In genomic region chr9:129626079-129626943, GRCh38 we compare ENCODE assay signal across 1 cellular context.
A peak's percentile ranks its signal among the peaks of the same experiment; 100 is the strongest.
TF ChIP-seq lines count a peak whose summit lies in the region.

Gene NTMT1 (plus strand): TSS chr9:129626163. CDS start chr9:129632704, 6,541 bp downstream.

TF ChIP-seq in K562, 482 proteins besides CTCF, POLR2A, EP300 and RAD21 (continued from another document and continues in another):
- TF ChIP-seq ZNF609 (CRISPR knock-in tag; IDR thresholded peaks at IDR 0.05; ENCODE audit: borderline replicate concordance) (no peak), ARHGAP35 (IDR thresholded peaks at IDR 0.05; ENCODE audit: partially characterized antibody) (no peak), ZBTB8A (IDR thresholded peaks at IDR 0.05; ENCODE audit: partially characterized antibody) (no peak), EWSR1 (IDR thresholded peaks at IDR 0.05; ENCODE audit: borderline replicate concordance, low read depth, partially characterized antibody) (no peak), ZNF134 (CRISPR knock-in tag; conservative IDR thresholded peaks at IDR 0.05) (no peak), MIER1 (IDR thresholded peaks at IDR 0.05; ENCODE audit: low read depth) (no peak), ILK (tag; IDR thresholded peaks at IDR 0.05; ENCODE audit: borderline replicate concordance, low read depth) (no peak), ZNF766 (CRISPR knock-in tag; conservative IDR thresholded peaks at IDR 0.05) (no peak; the same call in 1 of the 2 replicates), ESRRB (CRISPR knock-in tag; IDR thresholded peaks at IDR 0.05; ENCODE audit: borderline replicate concordance) (no peak), CXXC5 (CRISPR knock-in tag; IDR thresholded peaks at IDR 0.05) (peak; percentile 93), TAF1 (IDR thresholded peaks at IDR 0.05; ENCODE audit: control insufficient read depth, extremely low read depth, insufficient read depth, low read length, severe bottlenecking) (peak; percentile 70), ILF3 (IDR thresholded peaks at IDR 0.05; ENCODE audit: borderline replicate concordance) (no peak; the same call in 1 of the 2 replicates), ZNF318 (IDR thresholded peaks at IDR 0.05; ENCODE audit: borderline replicate concordance in 1 of 2, low read depth in 1 of 2) (no peak), CHD1 (IDR thresholded peaks at IDR 0.05; ENCODE audit: low read length) (peak; percentile 71), DDX20 (tag; IDR thresholded peaks at IDR 0.05; ENCODE audit: low read depth) (no peak), ZNF785 (CRISPR knock-in tag; IDR thresholded peaks at IDR 0.05) (no peak), CBX8 (IDR thresholded peaks at IDR 0.05; ENCODE audit: borderline replicate concordance, extremely low read depth, low read depth, low read length, poor library complexity, severe bottlenecking) (no peak), KLF16 (IDR thresholded peaks at IDR 0.05) (no peak), BCOR (IDR thresholded peaks at IDR 0.05) (peak; percentile 51), ZNF395 (CRISPR knock-in tag; IDR thresholded peaks at IDR 0.05) (peak; percentile 93), ZNF76 (CRISPR knock-in tag; IDR thresholded peaks at IDR 0.05; ENCODE audit: borderline replicate concordance) (peak; percentile 65; the same call in 1 of the 2 replicates), MCM2 (IDR thresholded peaks at IDR 0.05; ENCODE audit: low read depth) (no peak), POLR2H (tag; IDR thresholded peaks at IDR 0.05; ENCODE audit: low read depth) (peak; percentile 63; the same call in 1 of the 2 replicates), GTF2B (IDR thresholded peaks at IDR 0.05; ENCODE audit: extremely low read depth, insufficient read length) (no peak), CGGBP1 (CRISPR knock-in tag; IDR thresholded peaks at IDR 0.05) (no peak), ZNF644 (tag; IDR thresholded peaks at IDR 0.05; ENCODE audit: low read depth) (0 out of 2 replicates have a peak, but pooled peaks have one; percentile 63), NR2F6 (CRISPR knock-in tag; IDR thresholded peaks at IDR 0.05) (no peak), TSHZ1 (CRISPR knock-in tag; IDR thresholded peaks at IDR 0.05) (no peak), GATAD2B (IDR thresholded peaks at IDR 0.05; ENCODE audit: borderline replicate concordance) (no peak), HDGF (IDR thresholded peaks at IDR 0.05) (no peak), ZKSCAN8 (CRISPR knock-in tag; IDR thresholded peaks at IDR 0.05) (no peak), PKNOX1 (IDR thresholded peaks at IDR 0.05) (0 out of 2 replicates have a peak, but pooled peaks have one; percentile 29)
- TF ChIP-seq, protein P1, sequence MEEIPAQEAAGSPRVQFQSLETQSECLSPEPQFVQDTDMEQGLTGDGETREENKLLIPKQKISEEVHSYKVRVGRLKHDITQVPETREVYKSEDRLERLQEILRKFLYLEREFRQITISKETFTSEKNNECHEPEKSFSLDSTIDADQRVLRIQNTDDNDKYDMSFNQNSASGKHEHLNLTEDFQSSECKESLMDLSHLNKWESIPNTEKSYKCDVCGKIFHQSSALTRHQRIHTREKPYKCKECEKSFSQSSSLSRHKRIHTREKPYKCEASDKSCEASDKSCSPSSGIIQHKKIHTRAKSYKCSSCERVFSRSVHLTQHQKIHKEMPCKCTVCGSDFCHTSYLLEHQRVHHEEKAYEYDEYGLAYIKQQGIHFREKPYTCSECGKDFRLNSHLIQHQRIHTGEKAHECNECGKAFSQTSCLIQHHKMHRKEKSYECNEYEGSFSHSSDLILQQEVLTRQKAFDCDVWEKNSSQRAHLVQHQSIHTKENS (CRISPR knock-in tag; IDR thresholded peaks at IDR 0.05) = no peak
- TF ChIP-seq, protein P2, sequence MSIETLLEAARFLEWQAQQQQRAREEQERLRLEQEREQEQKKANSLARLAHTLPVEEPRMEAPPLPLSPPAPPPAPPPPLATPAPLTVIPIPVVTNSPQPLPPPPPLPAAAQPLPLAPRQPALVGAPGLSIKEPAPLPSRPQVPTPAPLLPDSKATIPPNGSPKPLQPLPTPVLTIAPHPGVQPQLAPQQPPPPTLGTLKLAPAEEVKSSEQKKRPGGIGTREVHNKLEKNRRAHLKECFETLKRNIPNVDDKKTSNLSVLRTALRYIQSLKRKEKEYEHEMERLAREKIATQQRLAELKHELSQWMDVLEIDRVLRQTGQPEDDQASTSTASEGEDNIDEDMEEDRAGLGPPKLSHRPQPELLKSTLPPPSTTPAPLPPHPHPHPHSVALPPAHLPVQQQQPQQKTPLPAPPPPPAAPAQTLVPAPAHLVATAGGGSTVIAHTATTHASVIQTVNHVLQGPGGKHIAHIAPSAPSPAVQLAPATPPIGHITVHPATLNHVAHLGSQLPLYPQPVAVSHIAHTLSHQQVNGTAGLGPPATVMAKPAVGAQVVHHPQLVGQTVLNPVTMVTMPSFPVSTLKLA (conservative IDR thresholded peaks at IDR 0.05) = peak; percentile 99 to 100
